ENCODE assay signal across 20 cellular contexts in the genomic region with DNA sequence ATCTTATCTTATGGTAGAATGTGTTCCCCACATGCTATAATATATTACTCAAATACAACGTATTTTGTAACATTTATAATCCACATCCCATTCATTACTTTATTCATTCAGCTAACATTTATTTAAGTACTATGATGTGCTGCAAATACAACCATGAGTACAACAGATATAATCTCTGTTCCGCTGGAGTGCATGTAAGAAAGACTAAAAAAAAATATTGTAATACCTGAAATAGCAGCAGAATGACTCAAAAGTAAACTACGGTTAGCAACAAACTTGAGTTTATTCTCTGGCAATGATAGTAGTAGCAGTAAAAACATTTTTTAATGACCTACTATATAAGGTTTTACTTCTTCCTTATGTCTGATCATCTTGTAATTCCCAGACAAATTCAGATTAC.
"Had no signal": no experiment of that assay in that cellular context is flagged by ENCODE, and none has a peak within 500 bp of the region (broad histone marks: within the 10 kb centered on the region; RNA-seq: fewer than 3 reads in every experiment).

No MANE protein-coding gene starts in this region.

- H3K4me3 ChIP-seq: cardiac muscle cell had no signal

- DNase-seq: activated CD4-positive, alpha-beta T cell treated with anti-CD3 and anti-CD28 coated beads for 1 hour; activated CD4-positive, alpha-beta T cell treated with anti-CD3 and anti-CD28 coated beads, Interleukin-2, amount 10 ng/mL, durations not matched to agents 24 days and 14 days; activated CD4-positive, alpha-beta T cell treated with anti-CD3 and anti-CD28 coated beads, Interleukin-2, amount 50 U/mL, for 48 hours; activated CD8-positive, alpha-beta memory T cell treated with anti-CD3 and anti-CD28 coated beads, Interleukin-2, amount 10 ng/mL, durations not matched to agents 7 days and 5 days; activated effector memory CD4-positive, alpha-beta T cell treated with Interleukin-2 at 50 U/mL for 16 hours; activated naive CD4-positive, alpha-beta T cell; activated T-cell treated with anti-CD3 and anti-CD28 coated beads, Interleukin-2, amount 50 U/mL, for 24 hours; amygdala; Karpas-422; NCI-H1105 treated with DMSO at 0.1 percent for 48 hours; NCI-H1436 treated with DMSO at 0.1 percent for 48 hours; NCI-H187; NCI-H2081; NCI-H510A treated with DMSO at 0.1 percent for 48 hours; NCI-H69; NK-92 treated with Interleukin-12 subunit alpha and Interleukin-12 subunit beta, amount 100 ng/mL, for 24 hours; OCI-M1; SHP77 treated with DMSO at 0.1 percent for 48 hours had no signal

- H3K27ac ChIP-seq: cardiac muscle cell had no signal

- ATAC-seq: activated CD8-positive, alpha-beta memory T cell treated with anti-CD3 and anti-CD28 coated beads, Interleukin-2, amount 10 ng/mL, durations not matched to agents 7 days and 5 days; WTC11 had no signal

- H3K36me3 ChIP-seq: cardiac muscle cell had no signal

- H3K27me3 ChIP-seq: cardiac muscle cell had no signal
